ENCODE assay signal across 8 cellular contexts in genomic region chr10:110918269-110918632, GRCh38. TPM values are rescaled to one million over a fixed set of nuclear protein-coding genes. Genes with fewer than 3 reads are reported as not detected.
A peak's percentile ranks its signal among the peaks of the same experiment; 100 is the strongest.
DNase-seq lines count a peak whose midpoint lies in the region; ATAC-seq and TF ChIP-seq lines count a peak whose summit lies in the region.

No MANE protein-coding gene starts in this region.

- DNase-seq in NCI-H748 treated with DMSO at 0.1 percent for 48 hours (lab: John Stamatoyannopoulos, UW): peak; percentile 40
- DNase-seq in NCI-H748 (lab: John Stamatoyannopoulos, UW; ENCODE audit: unreplicated experiment): no peak
- DNase-seq in NCI-H82 (lab: John Stamatoyannopoulos, UW): peak; percentile 94
- no peak for DNase-seq in activated naive CD4-positive, alpha-beta T cell treated with anti-CD3 and anti-CD28 coated beads, Interleukin-2, amount 50 U/mL, for 72 hours (ENCODE audit: low spot score in 2 of 2)
- DNase-seq in cardiac muscle cell (ENCODE audit: low read depth in 1 of 2, low spot score in 1 of 2): peak in 1 of 2 donors; percentile 98
- DNase-seq in pons (ENCODE audit: low spot score): peak; percentile 91

- no peaks in the 10 kb centered on the region for H3K27me3 ChIP-seq in cardiac muscle cell

- peak overlapping the region; percentile 75 for H3K4me3 ChIP-seq in cardiac muscle cell

- peak overlapping the region; percentile 95 for H3K27ac ChIP-seq in cardiac muscle cell

- no peaks in the 10 kb centered on the region for H3K36me3 ChIP-seq in cardiac muscle cell

- no peak for TF ChIP-seq CTCF in cardiac muscle cell (IDR thresholded peaks at IDR 0.05; ENCODE audit: low read depth, low read length)

- ATAC-seq in activated naive CD4-positive, alpha-beta T cell treated with anti-CD3 and anti-CD28 coated beads, Interleukin-2, amount 50 U/mL, for 72 hours: no peak
- no peak for ATAC-seq in HG02852 (IDR thresholded peaks at IDR 0.05; ENCODE audit: unreplicated experiment)
- no peak for ATAC-seq in GM18502 (IDR thresholded peaks at IDR 0.05; ENCODE audit: poor library complexity, unreplicated experiment)

- H3K4me1 ChIP-seq in cardiac muscle cell (ENCODE audit: low read depth): peaks cover 24% of the 10 kb centered on the region

- no peaks in the 10 kb centered on the region for H3K9me3 Mint-ChIP-seq in activated naive CD4-positive, alpha-beta T cell treated with anti-CD3 and anti-CD28 coated beads, Interleukin-2, amount 50 U/mL, for 72 hours

- no peaks in the 10 kb centered on the region for H3K9me3 ChIP-seq in cardiac muscle cell (ENCODE audit: low read depth)

- peaks cover 7 to 16% of the 10 kb centered on the region in 2 donors for H3K36me3 Mint-ChIP-seq in activated naive CD4-positive, alpha-beta T cell treated with anti-CD3 and anti-CD28 coated beads, Interleukin-2, amount 50 U/mL, for 72 hours

- H3K27ac Mint-ChIP-seq in activated naive CD4-positive, alpha-beta T cell treated with anti-CD3 and anti-CD28 coated beads, Interleukin-2, amount 50 U/mL, for 72 hours: peak overlapping the region; percentile 90 to 99

RNA-seq across cellular contexts. Expression of gene BBIP1, which starts 0.7 kb away (rescaled TPM):
- 10 to 100 TPM; 32.1 to 51.8 TPM for total RNA-seq in activated naive CD4-positive, alpha-beta T cell treated with anti-CD3 and anti-CD28 coated beads, Interleukin-2, amount 50 U/mL, for 72 hours
- total RNA-seq in cardiac muscle cell: 10.9 and 25.6 TPM in 2 replicates
- 28.3 and 37.8 TPM in 2 replicates for polyA plus RNA-seq in cardiac muscle cell

RNA-seq across cellular contexts. Expression of gene SHOC2, which starts 1.2 kb away (rescaled TPM):
- total RNA-seq in activated naive CD4-positive, alpha-beta T cell treated with anti-CD3 and anti-CD28 coated beads, Interleukin-2, amount 50 U/mL, for 72 hours: 10 to 100 TPM; 33.7 to 35.9 TPM
- total RNA-seq in cardiac muscle cell: 19.9 and 31.0 TPM in 2 replicates
- 31.3 and 45.8 TPM in 2 replicates for polyA plus RNA-seq in cardiac muscle cell

RNA-seq across cellular contexts. Expression of gene PDCD4, which starts 46.5 kb away (rescaled TPM):
- total RNA-seq in activated naive CD4-positive, alpha-beta T cell treated with anti-CD3 and anti-CD28 coated beads, Interleukin-2, amount 50 U/mL, for 72 hours: 100 to 1,000 TPM in 1 of 2 donors, 10 to 100 TPM in 1; 94.9 to 159 TPM
- 54.0 and 84.9 TPM in 2 replicates for total RNA-seq in cardiac muscle cell
- 98.7 and 160 TPM in 2 replicates for polyA plus RNA-seq in cardiac muscle cell

Comparison
In these comparisons a context has a peak if more than half of its experiments do, and no peak if none do; other contexts are left out.
1. DNase-seq: peak in NCI-H748 treated with DMSO at 0.1 percent for 48 hours (single experiment), NCI-H82 (single experiment) and pons (single experiment); none in NCI-H748 (single experiment) and activated naive CD4-positive, alpha-beta T cell treated with anti-CD3 and anti-CD28 coated beads, Interleukin-2, amount 50 U/mL, for 72 hours (0 of 2).